9 cellular contexts compared by ENCODE assay signal in the genomic region with DNA sequence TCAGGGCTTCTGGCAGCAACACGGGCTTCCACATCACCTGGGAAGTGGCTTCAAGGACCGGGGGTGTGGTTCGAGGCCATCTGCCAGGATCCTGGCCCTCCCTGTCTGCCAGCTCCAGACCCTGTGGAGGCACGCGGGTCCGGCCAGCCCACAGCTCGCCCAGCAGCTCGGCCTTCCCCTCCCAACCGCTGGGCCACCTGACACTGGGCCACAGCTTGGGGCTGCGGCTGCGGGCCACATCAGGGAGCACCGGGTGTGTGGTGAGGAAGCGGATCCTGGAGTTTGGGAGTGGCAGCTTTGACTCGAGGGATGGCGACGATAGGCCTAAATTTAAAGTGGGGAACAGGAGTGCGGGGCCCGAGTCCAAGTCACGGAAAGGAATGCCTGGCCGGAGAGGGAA. TPM values are rescaled to one million over a fixed set of nuclear protein-coding genes. Genes with fewer than 3 reads are reported as not detected.
DNase-seq lines count a peak whose midpoint lies in the region; ATAC-seq and TF ChIP-seq lines count a peak whose summit lies in the region.
"Had no signal": no experiment of that assay in that cellular context is flagged by ENCODE, and none has a peak within 500 bp of the region (broad histone marks: within the 10 kb centered on the region; RNA-seq: fewer than 3 reads in every experiment).

No MANE protein-coding gene starts in this region.

- H3K4me1 ChIP-seq in HUES64 (ENCODE audit: insufficient read depth, low read length) (no peaks in the 10 kb centered on the region), BE2C (no peaks in the 10 kb centered on the region)
- H3K4me1 ChIP-seq in naive thymus-derived CD4-positive, alpha-beta T cell (ENCODE audit: control insufficient read depth in 2 of 2, insufficient read depth in 2 of 2, low read length in 2 of 2) = peaks cover 0 to 13% of the 10 kb centered on the region in 2 donors

- DNase-seq in AG10803 (ENCODE audit: low read depth) = no peak
- no peak for DNase-seq in epithelial cell of esophagus (ENCODE audit: low read depth)
- no peak for DNase-seq in naive thymus-derived CD4-positive, alpha-beta T cell
- DNase-seq in mesenteric fat pad (ENCODE audit: low spot score) = no peak
- no peak for DNase-seq in BE2C

- H3K9ac ChIP-seq in HUES64 (ENCODE audit: low read depth, low read length) = no peak overlapping the region

- H3K27ac Mint-ChIP-seq in naive thymus-derived CD4-positive, alpha-beta T cell = peak overlapping the region in 3 of 9 donors; percentile 23 to 72 (median 72)

- no peaks in the 10 kb centered on the region for H3K9me3 Mint-ChIP-seq in naive thymus-derived CD4-positive, alpha-beta T cell

- H3K36me3 Mint-ChIP-seq in naive thymus-derived CD4-positive, alpha-beta T cell = no peaks in the 10 kb centered on the region

- H3K9me3 ChIP-seq in HUES64 (ENCODE audit: insufficient read depth, low read depth, low read length) (no peaks in the 10 kb centered on the region), BE2C (no peaks in the 10 kb centered on the region)
- no peaks in the 10 kb centered on the region for H3K9me3 ChIP-seq in naive thymus-derived CD4-positive, alpha-beta T cell (ENCODE audit: control insufficient read depth in 2 of 3, low read length in 3 of 3)
- H3K9me3 ChIP-seq: neutrophil had no signal

- no peak for TF ChIP-seq POLR2A in GM18505 (IDR thresholded peaks at IDR 0.05; ENCODE audit: borderline replicate concordance, extremely low read depth, insufficient read depth, insufficient read length)

- CTCF ChIA-PET in naive thymus-derived CD4-positive, alpha-beta T cell (lab: Charles Lee) = no interaction called here

- TF ChIP-seq CTCF in AG10803 (conservative IDR thresholded peaks at IDR 0.05; ENCODE audit: low read length) (no peak), epithelial cell of esophagus (IDR thresholded peaks at IDR 0.05; ENCODE audit: insufficient read depth, low read depth, low read length, missing control alignments) (no peak), BE2C (IDR thresholded peaks at IDR 0.05; ENCODE audit: low read depth, low read length) (no peak)

- H3K4me3 ChIP-seq in AG10803 (ENCODE audit: low read length) (peak overlapping the region; percentile 60), HUES64 (ENCODE audit: low read length) (peak overlapping the region; percentile 35; the same call in 1 of the 2 replicates), epithelial cell of esophagus (ENCODE audit: low read length) (peak overlapping the region; percentile 22), BE2C (ENCODE audit: low read depth, low read length) (no peak overlapping the region)
- peak overlapping the region; percentile 57 for H3K4me3 ChIP-seq in naive thymus-derived CD4-positive, alpha-beta T cell (ENCODE audit: low read length)

- intact Hi-C loops in naive thymus-derived CD4-positive, alpha-beta T cell (cut with micrococcal nuclease) = no loop called here

- H3K27me3 ChIP-seq in HUES64 (ENCODE audit: insufficient read depth, low read length) (peaks cover 6% of the 10 kb centered on the region), BE2C (no peaks in the 10 kb centered on the region)
- H3K27me3 ChIP-seq in naive thymus-derived CD4-positive, alpha-beta T cell (ENCODE audit: control insufficient read depth in 2 of 2, insufficient read depth in 2 of 2, low read length in 2 of 2) = peaks cover 0 to 4% of the 10 kb centered on the region in 2 donors

- ATAC-seq in naive thymus-derived CD4-positive, alpha-beta T cell = no peak
- ATAC-seq in HG03354 (IDR thresholded peaks at IDR 0.05; ENCODE audit: poor library complexity, severe bottlenecking, unreplicated experiment) (no peak), GM18505 (IDR thresholded peaks at IDR 0.05; ENCODE audit: unreplicated experiment) (no peak)

- POLR2A ChIA-PET in naive thymus-derived CD4-positive, alpha-beta T cell (lab: Charles Lee) = interaction anchor here (1.1 to 2.8 kb wide), 2 partner anchors 22 to 40 kb away, joined by 3 to 8 read pairs; partner anchors contain the start of gene INO80B

- 95% methylated on average over 20 of the region's 20 CpGs for WGBS in HUES64

- no peaks in the 10 kb centered on the region for H3K36me3 ChIP-seq in HUES64 (ENCODE audit: insufficient read depth, low read length)
- H3K36me3 ChIP-seq in naive thymus-derived CD4-positive, alpha-beta T cell (ENCODE audit: control insufficient read depth in 2 of 3, insufficient read depth in 3 of 3, low read length in 3 of 3) = no peaks in the 10 kb centered on the region
- no peaks in the 10 kb centered on the region for H3K36me3 ChIP-seq in BE2C
- H3K36me3 ChIP-seq: neutrophil had no signal

- peaks cover 8 to 38% (median 28%) of the 10 kb centered on the region in 7 donors for H3K4me1 Mint-ChIP-seq in naive thymus-derived CD4-positive, alpha-beta T cell

- no peak overlapping the region for H3K27ac ChIP-seq in HUES64 (ENCODE audit: low read depth, low read length)
- peak overlapping the region; percentile 49 for H3K27ac ChIP-seq in naive thymus-derived CD4-positive, alpha-beta T cell (ENCODE audit: low read depth, low read length)
- H3K27ac ChIP-seq: neutrophil had no signal

- peaks cover 0 to 13% (median 0%) of the 10 kb centered on the region in 5 donors for H3K27me3 Mint-ChIP-seq in naive thymus-derived CD4-positive, alpha-beta T cell

- peak overlapping the region in 9 of 10 donors; percentile 19 to 80 (median 72) for H3K4me3 Mint-ChIP-seq in naive thymus-derived CD4-positive, alpha-beta T cell

RNA-seq across cellular contexts. Expression of gene C2orf81, which starts 6.9 kb away (rescaled TPM):
- polyA plus RNA-seq in HUES64 (2013, experiment 1 of 2) = 1.2 TPM
- polyA plus RNA-seq in HUES64 (2013, experiment 2 of 2) = 3.1 TPM
- total RNA-seq in naive thymus-derived CD4-positive, alpha-beta T cell = 10 to 100 TPM in 1 of 5 experiments, 1 to 10 TPM in 4; 4.3 to 10.5 (median 6.8) TPM
- polyA plus RNA-seq in naive thymus-derived CD4-positive, alpha-beta T cell = 1 to 10 TPM; 7.9 to 8.6 TPM
- 1.1 TPM for total RNA-seq in mesenteric fat pad
- polyA plus RNA-seq in BE2C (2012; ENCODE audit: insufficient read depth, insufficient read length, low read depth) = 6.6 TPM

RNA-seq across cellular contexts. Expression of gene WDR54, which starts 7.1 kb away (rescaled TPM):
- 28.4 TPM for polyA plus RNA-seq in HUES64 (2013, experiment 1 of 2)
- 43.8 TPM for polyA plus RNA-seq in HUES64 (2013, experiment 2 of 2)
- total RNA-seq in naive thymus-derived CD4-positive, alpha-beta T cell = 10 to 100 TPM; 26.5 to 78.5 (median 30.8) TPM
- 10 to 100 TPM; 38.8 to 68.2 TPM for polyA plus RNA-seq in naive thymus-derived CD4-positive, alpha-beta T cell
- total RNA-seq in mesenteric fat pad = 4.6 TPM
- 72.7 TPM for polyA plus RNA-seq in BE2C (2012; ENCODE audit: insufficient read depth, insufficient read length, low read depth)

RNA-seq across cellular contexts. Expression of gene RTKN, which starts 27.3 kb away (rescaled TPM):
- 31.1 TPM for polyA plus RNA-seq in HUES64 (2013, experiment 1 of 2)
- 32.5 TPM for polyA plus RNA-seq in HUES64 (2013, experiment 2 of 2)
- total RNA-seq in naive thymus-derived CD4-positive, alpha-beta T cell = 1 to 10 TPM in 2 of 5 experiments, under 1 TPM in 1, not detected in 2; 0.97 to 1.5 (median 1.3) TPM
- polyA plus RNA-seq in naive thymus-derived CD4-positive, alpha-beta T cell = under 1 TPM; 0.26 to 0.28 TPM
- 11.3 TPM for total RNA-seq in mesenteric fat pad
- polyA plus RNA-seq in BE2C (2012; ENCODE audit: insufficient read depth, insufficient read length, low read depth) = 12.9 TPM

RNA-seq across cellular contexts. Expression of gene DCTN1, which starts 34.4 kb away (rescaled TPM):
- polyA plus RNA-seq in HUES64 (2013, experiment 1 of 2) = 113 TPM
- 117 TPM for polyA plus RNA-seq in HUES64 (2013, experiment 2 of 2)
- total RNA-seq in naive thymus-derived CD4-positive, alpha-beta T cell = 100 to 1,000 TPM in 2 of 5 experiments, 10 to 100 TPM in 3; 73.6 to 113 (median 98.5) TPM
- 10 to 100 TPM; 52.1 to 77.2 TPM for polyA plus RNA-seq in naive thymus-derived CD4-positive, alpha-beta T cell
- 97.1 TPM for total RNA-seq in mesenteric fat pad
- polyA plus RNA-seq in BE2C (2012; ENCODE audit: insufficient read depth, insufficient read length, low read depth) = 137 TPM

RNA-seq across cellular contexts. Expression of gene INO80B, which starts 40.4 kb away (rescaled TPM):
- 8.2 TPM for polyA plus RNA-seq in HUES64 (2013, experiment 1 of 2)
- 9.1 TPM for polyA plus RNA-seq in HUES64 (2013, experiment 2 of 2)
- total RNA-seq in naive thymus-derived CD4-positive, alpha-beta T cell = 10 to 100 TPM; 42.1 to 96.5 (median 46.8) TPM
- 10 to 100 TPM; 11.6 TPM for polyA plus RNA-seq in naive thymus-derived CD4-positive, alpha-beta T cell
- 30.6 TPM for total RNA-seq in mesenteric fat pad
- 20.6 TPM for polyA plus RNA-seq in BE2C (2012; ENCODE audit: insufficient read depth, insufficient read length, low read depth)
